Comparison of ENCODE assay signal across 11 cellular contexts in the genomic region with DNA sequence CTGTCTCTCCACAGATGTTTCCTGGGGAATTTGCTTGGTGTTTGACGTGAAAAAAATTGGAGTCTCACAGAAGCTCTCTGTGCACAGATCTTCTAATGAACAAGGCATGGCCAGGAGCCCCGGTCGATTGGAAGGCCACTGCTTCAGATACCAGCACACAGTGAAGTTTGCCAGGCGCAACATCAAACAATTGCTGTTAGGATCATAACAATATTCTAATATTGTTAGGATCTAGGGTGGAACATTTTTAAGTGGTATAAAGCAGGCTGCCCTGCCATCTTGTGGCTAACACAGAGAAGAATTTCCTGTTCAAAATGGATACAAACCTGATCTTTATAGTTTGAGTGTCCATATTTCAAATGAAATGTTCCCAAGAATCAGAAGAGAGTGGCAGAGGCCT.
DNase-seq lines count a peak whose midpoint lies in the region; ATAC-seq, FAIRE-seq and TF ChIP-seq lines count a peak whose summit lies in the region.
"Had no signal": no experiment of that assay in that cellular context is flagged by ENCODE, and none has a peak within 500 bp of the region (broad histone marks: within the 10 kb centered on the region; RNA-seq: fewer than 3 reads in every experiment).

No MANE protein-coding gene starts in this region.

- H3K4me1 Mint-ChIP-seq in WTC11: peaks cover 13% of the 10 kb centered on the region
- no peaks in the 10 kb centered on the region for H3K4me1 Mint-ChIP-seq in CD8-positive, alpha-beta T cell (ENCODE audit: low read depth)

- no peak for TF ChIP-seq EP300 in A549 (IDR thresholded peaks at IDR 0.05)

- 0 out of 2 replicates have a peak, but pooled peaks cover 3% of the 10 kb centered on the region for H3K9me3 Mint-ChIP-seq in WTC11
- no peaks in the 10 kb centered on the region for H3K9me3 Mint-ChIP-seq in CD8-positive, alpha-beta T cell

- POLR2A ChIA-PET in A549 (lab: Yijun Ruan, JAX) (no interaction called here), HEK293 (lab: Yijun Ruan, JAX) (no interaction called here), WTC11 (lab: Charles Lee) (no interaction called here)
- POLR2A ChIA-PET in CD8-positive, alpha-beta T cell (lab: Charles Lee): no interaction called here

- TF ChIP-seq POLR2A in A549 (IDR thresholded peaks at IDR 0.05; ENCODE audit: low read length): no peak

- peak; percentile 50 to 58; a peak in 4 of 5 replicates for TF ChIP-seq RAD21 in A549 (conservative IDR thresholded peaks at IDR 0.05 in 1 of 2, IDR thresholded peaks at IDR 0.05 in 1 of 2)

- H3K27ac Mint-ChIP-seq in WTC11: peak overlapping the region; percentile 54; the same call in 1 of the 2 replicates
- no peak overlapping the region for H3K27ac Mint-ChIP-seq in CD8-positive, alpha-beta T cell
- H3K27ac Mint-ChIP-seq: effector memory CD8-positive, alpha-beta T cell had no signal

- TF ChIP-seq CTCF in A549 (IDR thresholded peaks at IDR 0.05) (peak; percentile 42), HEK293 (tag by site-specific recombination; IDR thresholded peaks at IDR 0.05) (no peak), WTC11 (IDR thresholded peaks at IDR 0.05) (no peak)
- TF ChIP-seq CTCF in CD8-positive, alpha-beta T cell (IDR thresholded peaks at IDR 0.05): no peak

- H3K27ac ChIP-seq in A549: no peak overlapping the region
- no peak overlapping the region for H3K27ac ChIP-seq in HEK293 (ENCODE audit: extremely low read depth, low read depth, low read length)
- no peak overlapping the region for H3K27ac ChIP-seq in CD8-positive, alpha-beta T cell (ENCODE audit: low read depth, low read length)
- H3K27ac ChIP-seq: thoracic aorta had no signal

- no peaks in the 10 kb centered on the region for H3K4me1 ChIP-seq in A549
- H3K4me1 ChIP-seq in HEK293 (ENCODE audit: control insufficient read depth, insufficient read depth, low read length): no peaks in the 10 kb centered on the region
- H3K4me1 ChIP-seq in CD8-positive, alpha-beta T cell (ENCODE audit: insufficient read depth, low read length): no peaks in the 10 kb centered on the region

- H3K4me3 ChIP-seq in A549 (no peak overlapping the region), HEK293 (ENCODE audit: low read depth, low read length) (no peak overlapping the region)
- no peak overlapping the region for H3K4me3 ChIP-seq in CD8-positive, alpha-beta T cell (ENCODE audit: low read depth, low read length)
- H3K4me3 ChIP-seq: thoracic aorta had no signal

- H3K4me2 ChIP-seq in A549: no peak overlapping the region

- H3K4me3 Mint-ChIP-seq in WTC11: no peak overlapping the region
- no peak overlapping the region for H3K4me3 Mint-ChIP-seq in CD8-positive, alpha-beta T cell
- H3K4me3 Mint-ChIP-seq: effector memory CD8-positive, alpha-beta T cell had no signal

- 42% methylated on average over 4 of the region's 4 CpGs for WGBS in A549 (ENCODE audit: missing lambda C conversion rate)

- H3K36me3 Mint-ChIP-seq in WTC11: no peaks in the 10 kb centered on the region
- H3K36me3 Mint-ChIP-seq in CD8-positive, alpha-beta T cell: no peaks in the 10 kb centered on the region

- H3K27me3 Mint-ChIP-seq in WTC11 (ENCODE audit: low read depth): no peaks in the 10 kb centered on the region
- no peaks in the 10 kb centered on the region for H3K27me3 Mint-ChIP-seq in CD8-positive, alpha-beta T cell (ENCODE audit: low read depth)
- H3K27me3 Mint-ChIP-seq: effector memory CD8-positive, alpha-beta T cell had no signal

- DNase-seq in A549 (ENCODE audit: low read depth in 1 of 2, low spot score in 1 of 2) (peak in 1 of 2 experiments; percentile 18), WTC11 (ENCODE audit: low spot score) (no peak), left kidney (ENCODE audit: low read depth, low spot score) (peak; percentile 57)
- DNase-seq in CD8-positive, alpha-beta T cell: no peak
- DNase-seq: activated CD4-positive, CD25-positive, alpha-beta regulatory T cell treated with anti-CD3 and anti-CD28 coated beads, Interleukin-2, amount 50 U/mL, for 72 hours; effector memory CD8-positive, alpha-beta T cell had no signal

- FAIRE-seq in A549 (lab: Jason Lieb, UNC): no peak

- intact Hi-C loops in CD8-positive, alpha-beta T cell (cut with DNase I, micrococcal nuclease): no loop called here

- ATAC-seq in A549 (peak in 1 of 2 experiments; percentile 72; a peak in 4 of 6 replicates), WTC11 (peak; percentile 56), HG02678 (IDR thresholded peaks at IDR 0.05; ENCODE audit: unreplicated experiment) (no peak), HG03175 (IDR thresholded peaks at IDR 0.05; ENCODE audit: unreplicated experiment) (no peak), HG02623 (IDR thresholded peaks at IDR 0.05; ENCODE audit: unreplicated experiment) (no peak)
- ATAC-seq in CD8-positive, alpha-beta T cell: no peak
- ATAC-seq: effector memory CD8-positive, alpha-beta T cell had no signal

- no peaks in the 10 kb centered on the region for H3K36me3 ChIP-seq in HEK293 (ENCODE audit: control insufficient read depth in 2 of 2, insufficient read depth in 1 of 2, low read length in 2 of 2)
- H3K36me3 ChIP-seq in CD8-positive, alpha-beta T cell (ENCODE audit: insufficient read depth, low read length): no peaks in the 10 kb centered on the region
- H3K36me3 ChIP-seq: thoracic aorta had no signal

- CTCF ChIA-PET in A549 (lab: Yijun Ruan, JAX) (interaction anchor here (0.6 to 0.9 kb wide), 3 partner anchors 64 to 508 kb away, joined by 3 read pairs; no protein-coding TSS in a partner anchor), HEK293 (lab: Yijun Ruan, JAX) (interaction anchor here (0.6 to 5.3 kb wide), 2 partner anchors 14 to 249 kb away, joined by 3 to 33 read pairs; no protein-coding TSS in a partner anchor), WTC11 (lab: Charles Lee) (interaction anchor here (1.0 to 1.1 kb wide), 2 partner anchors 60 to 147 kb away, joined by 3 to 4 read pairs; no protein-coding TSS in a partner anchor)
- CTCF ChIA-PET in CD8-positive, alpha-beta T cell (lab: Charles Lee): no interaction called here

- H3K9me3 ChIP-seq in A549: no peaks in the 10 kb centered on the region
- H3K9me3 ChIP-seq in HEK293 (ENCODE audit: control insufficient read depth, insufficient read depth, low read depth, low read length): no peaks in the 10 kb centered on the region
- no peaks in the 10 kb centered on the region for H3K9me3 ChIP-seq in CD8-positive, alpha-beta T cell (ENCODE audit: low read length)
- H3K9me3 ChIP-seq: thoracic aorta had no signal

- H3K27me3 ChIP-seq in CD8-positive, alpha-beta T cell (ENCODE audit: insufficient read depth, low read length): no peaks in the 10 kb centered on the region

TF ChIP-seq in A549, 52 proteins besides CTCF, POLR2A, EP300 and RAD21 (continues in another document):
- TF ChIP-seq, protein P1, sequence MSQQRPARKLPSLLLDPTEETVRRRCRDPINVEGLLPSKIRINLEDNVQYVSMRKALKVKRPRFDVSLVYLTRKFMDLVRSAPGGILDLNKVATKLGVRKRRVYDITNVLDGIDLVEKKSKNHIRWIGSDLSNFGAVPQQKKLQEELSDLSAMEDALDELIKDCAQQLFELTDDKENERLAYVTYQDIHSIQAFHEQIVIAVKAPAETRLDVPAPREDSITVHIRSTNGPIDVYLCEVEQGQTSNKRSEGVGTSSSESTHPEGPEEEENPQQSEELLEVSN (IDR thresholded peaks at IDR 0.05; ENCODE audit: borderline replicate concordance, low read depth): no peak
- TF ChIP-seq RNF2 (IDR thresholded peaks at IDR 0.05; ENCODE audit: borderline replicate concordance, low read depth): no peak
- no peak for TF ChIP-seq RARB (CRISPR knock-in tag; IDR thresholded peaks at IDR 0.05)
- no peak for TF ChIP-seq ZC3H11A (IDR thresholded peaks at IDR 0.05)

TF ChIP-seq in HEK293, 187 proteins besides CTCF, POLR2A, EP300 and RAD21:
- TF ChIP-seq ZNF654 (tag by site-specific recombination; IDR thresholded peaks at IDR 0.05; ENCODE audit: low read depth) (peak; percentile 43), SETDB1 (IDR thresholded peaks at IDR 0.05; ENCODE audit: insufficient read length, low read length) (no peak)

TF ChIP-seq in WTC11, 78 proteins besides CTCF, POLR2A, EP300 and RAD21 (continues in another document):
- TF ChIP-seq OVOL2 (CRISPR knock-in tag; IDR thresholded peaks at IDR 0.05; ENCODE audit: borderline replicate concordance) (no peak), JAZF1 (CRISPR knock-in tag; IDR thresholded peaks at IDR 0.05) (no peak), MXD4 (CRISPR knock-in tag; IDR thresholded peaks at IDR 0.05; ENCODE audit: borderline replicate concordance) (no peak), RELA (CRISPR knock-in tag; IDR thresholded peaks at IDR 0.05; ENCODE audit: borderline replicate concordance) (no peak)
- TF ChIP-seq, protein P2, sequence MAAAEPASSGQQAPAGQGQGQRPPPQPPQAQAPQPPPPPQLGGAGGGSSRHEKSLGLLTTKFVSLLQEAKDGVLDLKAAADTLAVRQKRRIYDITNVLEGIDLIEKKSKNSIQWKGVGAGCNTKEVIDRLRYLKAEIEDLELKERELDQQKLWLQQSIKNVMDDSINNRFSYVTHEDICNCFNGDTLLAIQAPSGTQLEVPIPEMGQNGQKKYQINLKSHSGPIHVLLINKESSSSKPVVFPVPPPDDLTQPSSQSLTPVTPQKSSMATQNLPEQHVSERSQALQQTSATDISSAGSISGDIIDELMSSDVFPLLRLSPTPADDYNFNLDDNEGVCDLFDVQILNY (CRISPR knock-in tag; IDR thresholded peaks at IDR 0.05): no peak
- TF ChIP-seq, protein P3, sequence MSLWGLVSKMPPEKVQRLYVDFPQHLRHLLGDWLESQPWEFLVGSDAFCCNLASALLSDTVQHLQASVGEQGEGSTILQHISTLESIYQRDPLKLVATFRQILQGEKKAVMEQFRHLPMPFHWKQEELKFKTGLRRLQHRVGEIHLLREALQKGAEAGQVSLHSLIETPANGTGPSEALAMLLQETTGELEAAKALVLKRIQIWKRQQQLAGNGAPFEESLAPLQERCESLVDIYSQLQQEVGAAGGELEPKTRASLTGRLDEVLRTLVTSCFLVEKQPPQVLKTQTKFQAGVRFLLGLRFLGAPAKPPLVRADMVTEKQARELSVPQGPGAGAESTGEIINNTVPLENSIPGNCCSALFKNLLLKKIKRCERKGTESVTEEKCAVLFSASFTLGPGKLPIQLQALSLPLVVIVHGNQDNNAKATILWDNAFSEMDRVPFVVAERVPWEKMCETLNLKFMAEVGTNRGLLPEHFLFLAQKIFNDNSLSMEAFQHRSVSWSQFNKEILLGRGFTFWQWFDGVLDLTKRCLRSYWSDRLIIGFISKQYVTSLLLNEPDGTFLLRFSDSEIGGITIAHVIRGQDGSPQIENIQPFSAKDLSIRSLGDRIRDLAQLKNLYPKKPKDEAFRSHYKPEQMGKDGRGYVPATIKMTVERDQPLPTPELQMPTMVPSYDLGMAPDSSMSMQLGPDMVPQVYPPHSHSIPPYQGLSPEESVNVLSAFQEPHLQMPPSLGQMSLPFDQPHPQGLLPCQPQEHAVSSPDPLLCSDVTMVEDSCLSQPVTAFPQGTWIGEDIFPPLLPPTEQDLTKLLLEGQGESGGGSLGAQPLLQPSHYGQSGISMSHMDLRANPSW (CRISPR knock-in tag; conservative IDR thresholded peaks at IDR 0.05; ENCODE audit: low read depth): no peak
